ENCODE assay signal across 8 cellular contexts in genomic region chr5:130141689-130142320, GRCh38.
DNase-seq lines count a peak whose midpoint lies in the region; ATAC-seq, FAIRE-seq and TF ChIP-seq lines count a peak whose summit lies in the region.

No MANE protein-coding gene starts in this region.

- H4K91ac ChIP-seq in H9 (ENCODE audit: insufficient read length, low read depth, low read length), result no peak overlapping the region

- no peaks in the 10 kb centered on the region for H3K79me2 ChIP-seq in H9 (ENCODE audit: insufficient read depth, low read length)

- no peaks in the 10 kb centered on the region for H3K9me3 Mint-ChIP-seq in activated T-cell treated with anti-CD3 and anti-CD28 coated beads, Interleukin-2, amount 50 U/mL, for 72 hours
- no peaks in the 10 kb centered on the region for H3K9me3 Mint-ChIP-seq in activated T-cell treated with anti-CD3 and anti-CD28 coated beads, Interleukin-2, amount 50 U/mL, for 4 hours
- H3K9me3 Mint-ChIP-seq in H9, result peaks cover 0 to 5% of the 10 kb centered on the region in 2 experiments; a peak in 4 of 5 replicates

- no peak overlapping the region for H2AFZ ChIP-seq in H9 (ENCODE audit: low read length)

- H2BK120ac ChIP-seq in H9 (ENCODE audit: low read depth, low read length, poor library complexity, severe bottlenecking), result no peak overlapping the region

- H3K23me2 ChIP-seq in H9 (ENCODE audit: insufficient read length, low read depth, low read length, poor library complexity, severe bottlenecking), result no peaks in the 10 kb centered on the region

- no peak for FAIRE-seq in small intestine (lab: Jason Lieb, UNC)

- no peak overlapping the region for H3K4me2 ChIP-seq in H9 (ENCODE audit: insufficient read depth, insufficient read length, low read length)

- H2BK15ac ChIP-seq in H9 (ENCODE audit: low read depth, low read length), result no peak overlapping the region

- TF ChIP-seq POLR2A in NB4 (IDR thresholded peaks at IDR 0.05; ENCODE audit: extremely low read depth, insufficient read length) (no peak), gastroesophageal sphincter (IDR thresholded peaks at IDR 0.05) (no peak)

- no peak overlapping the region for H3T11ph ChIP-seq in H9 (ENCODE audit: low read length)

- H3K4ac ChIP-seq in H9 (ENCODE audit: low read depth, low read length), result no peak overlapping the region

- no CpG with 5 or more reads among the region's 2 CpGs for WGBS in H9 (ENCODE audit: extremely low coverage, insufficient read length, low lambda C conversion rate)
- WGBS in small intestine, 3 donors, result 30 to 71% (median 47%) methylated on average over 2 of the region's 2 CpGs
- WGBS in gastroesophageal sphincter (ENCODE audit: low coverage in 1 of 2), 2 donors, result 80 to 95% methylated on average over 2 of the region's 2 CpGs

- H3K14ac ChIP-seq in H9 (ENCODE audit: insufficient read depth, low read length), result no peak overlapping the region

- H3K9me3 ChIP-seq in H9 (ENCODE audit: control insufficient read depth, low read depth, low read length) (no peaks in the 10 kb centered on the region), small intestine (ENCODE audit: control insufficient read depth, low read depth) (no peaks in the 10 kb centered on the region), gastroesophageal sphincter (peaks cover 0 to 4% (median 0%) of the 10 kb centered on the region in 3 donors)

- no peak overlapping the region for H3K4me3 Mint-ChIP-seq in activated T-cell treated with anti-CD3 and anti-CD28 coated beads, Interleukin-2, amount 50 U/mL, for 72 hours
- no peak overlapping the region for H3K4me3 Mint-ChIP-seq in activated T-cell treated with anti-CD3 and anti-CD28 coated beads, Interleukin-2, amount 50 U/mL, for 4 hours
- no peak overlapping the region for H3K4me3 Mint-ChIP-seq in H9

- no peak for TF ChIP-seq EP300 in gastroesophageal sphincter (IDR thresholded peaks at IDR 0.05)

- no peak for ATAC-seq in activated T-cell treated with anti-CD3 and anti-CD28 coated beads, Interleukin-2, amount 50 U/mL, for 72 hours (replicated peaks in 1 of 2)
- no peak for ATAC-seq in activated T-cell treated with anti-CD3 and anti-CD28 coated beads, Interleukin-2, amount 50 U/mL, for 4 hours
- no peak for ATAC-seq in gastroesophageal sphincter

- no peaks in the 10 kb centered on the region for H3K4me1 Mint-ChIP-seq in activated T-cell treated with anti-CD3 and anti-CD28 coated beads, Interleukin-2, amount 50 U/mL, for 72 hours (ENCODE audit: low read depth)
- no peaks in the 10 kb centered on the region for H3K4me1 Mint-ChIP-seq in activated T-cell treated with anti-CD3 and anti-CD28 coated beads, Interleukin-2, amount 50 U/mL, for 4 hours (ENCODE audit: low read depth)
- peaks cover 3 to 6% of the 10 kb centered on the region in 2 experiments for H3K4me1 Mint-ChIP-seq in H9

- H4K8ac ChIP-seq in H9 (replicated peaks; ENCODE audit: insufficient read length, low read depth, low read length), result no peak overlapping the region

- H2BK20ac ChIP-seq in H9 (ENCODE audit: low read depth, low read length, poor library complexity, severe bottlenecking), result no peak overlapping the region

- H3K79me1 ChIP-seq in H9 (ENCODE audit: insufficient read depth, low read depth, low read length, poor library complexity, severe bottlenecking), result no peaks in the 10 kb centered on the region

- no peak overlapping the region for H3K27ac ChIP-seq in H9 (ENCODE audit: insufficient read length, low read depth, low read length)
- H3K27ac ChIP-seq in small intestine (ENCODE audit: low read depth in 1 of 2, low read length in 1 of 2), result no peak overlapping the region
- H3K27ac ChIP-seq in gastroesophageal sphincter, result no peak overlapping the region

- no peaks in the 10 kb centered on the region for H3K27me3 ChIP-seq in H9 (ENCODE audit: insufficient read depth, low read length)
- no peaks in the 10 kb centered on the region for H3K27me3 ChIP-seq in small intestine (ENCODE audit: control insufficient read depth in 2 of 2, insufficient read depth in 2 of 2, low read length in 2 of 2)
- H3K27me3 ChIP-seq in gastroesophageal sphincter, result no peaks in the 10 kb centered on the region

- H3K27ac Mint-ChIP-seq in activated T-cell treated with anti-CD3 and anti-CD28 coated beads, Interleukin-2, amount 50 U/mL, for 72 hours, result no peak overlapping the region
- H3K27ac Mint-ChIP-seq in H9, result no peak overlapping the region

- no peaks in the 10 kb centered on the region for H3K4me1 ChIP-seq in H9 (ENCODE audit: insufficient read depth, low read length)
- no peaks in the 10 kb centered on the region for H3K4me1 ChIP-seq in small intestine (ENCODE audit: control insufficient read depth in 2 of 2, insufficient read depth in 1 of 2, low read depth in 1 of 2, low read length in 1 of 2)
- peaks cover 0 to 11% (median 0%) of the 10 kb centered on the region in 3 donors for H3K4me1 ChIP-seq in gastroesophageal sphincter

- no peak overlapping the region for H2BK12ac ChIP-seq in H9 (ENCODE audit: insufficient read length, low read depth, low read length)

- no peak overlapping the region for H2AK5ac ChIP-seq in H9 (ENCODE audit: insufficient read length, low read length)

- H3K18ac ChIP-seq in H9 (ENCODE audit: insufficient read length, low read depth, low read length), result no peak overlapping the region

- no peak overlapping the region for H4K5ac ChIP-seq in H9 (ENCODE audit: insufficient read length, low read depth, low read length)

- H3K56ac ChIP-seq in H9 (ENCODE audit: insufficient read length, low read depth, low read length), result no peak overlapping the region

- no peak overlapping the region for H2BK5ac ChIP-seq in H9 (ENCODE audit: insufficient read length, low read length)

- peak; percentile 3 to 6 for DNase-seq in activated T-cell treated with anti-CD3 and anti-CD28 coated beads, Interleukin-2, amount 50 U/mL, for 72 hours
- no peak for DNase-seq in activated T-cell treated with anti-CD3 and anti-CD28 coated beads, Interleukin-2, amount 50 U/mL, for 4 hours
- DNase-seq in H9 (peak; percentile 64), NB4 (ENCODE audit: low read depth) (peak; percentile 25), fibroblast of mammary gland (ENCODE audit: low read depth) (peak; percentile 56), small intestine (peak; percentile 1), NCI-H526 treated with DMSO at 0.1 percent for 48 hours (lab: John Stamatoyannopoulos, UW) (no peak)

- no peak overlapping the region for H3K9ac ChIP-seq in H9 (ENCODE audit: extremely low read depth, insufficient read length, low read length)

- no peak overlapping the region for H3K23ac ChIP-seq in H9 (ENCODE audit: insufficient read length, low read depth, low read length)

- no peaks in the 10 kb centered on the region for H3K36me3 Mint-ChIP-seq in activated T-cell treated with anti-CD3 and anti-CD28 coated beads, Interleukin-2, amount 50 U/mL, for 72 hours (ENCODE audit: insufficient read depth in 2 of 2)
- no peaks in the 10 kb centered on the region for H3K36me3 Mint-ChIP-seq in activated T-cell treated with anti-CD3 and anti-CD28 coated beads, Interleukin-2, amount 50 U/mL, for 4 hours (ENCODE audit: insufficient read depth)
- peaks cover 3 to 6% (median 3%) of the 10 kb centered on the region in 3 experiments; a peak in 4 of 7 replicates for H3K36me3 Mint-ChIP-seq in H9 (ENCODE audit: insufficient read depth in 1 of 3, low read depth in 3 of 3)

- H4K20me1 ChIP-seq in H9 (ENCODE audit: control insufficient read depth, insufficient read depth, insufficient read length), result no peaks in the 10 kb centered on the region

- peak; percentile 90 for TF ChIP-seq CTCF in H9 (conservative IDR thresholded peaks at IDR 0.05)
- TF ChIP-seq CTCF in NB4 (IDR thresholded peaks at IDR 0.05; ENCODE audit: low read depth, low read length), result peak; percentile 55
- peak; percentile 89 for TF ChIP-seq CTCF in fibroblast of mammary gland (conservative IDR thresholded peaks at IDR 0.05; ENCODE audit: control insufficient read depth, insufficient read depth, low read depth, low read length)
- TF ChIP-seq CTCF in gastroesophageal sphincter (IDR thresholded peaks at IDR 0.05), result peak in 1 of 4 experiments; percentile 4

- H3K36me3 ChIP-seq in small intestine (ENCODE audit: control insufficient read depth in 2 of 2, insufficient read depth in 2 of 2, low read length in 2 of 2) (no peaks in the 10 kb centered on the region), gastroesophageal sphincter (no peaks in the 10 kb centered on the region)

- no peak overlapping the region for H3K4me3 ChIP-seq in NB4 (ENCODE audit: low read depth, low read length)
- H3K4me3 ChIP-seq in fibroblast of mammary gland (ENCODE audit: control insufficient read depth, low read depth, low read length), result no peak overlapping the region
- H3K4me3 ChIP-seq in small intestine (ENCODE audit: low read depth in 1 of 2, low read length in 2 of 2), result no peak overlapping the region
- no peak overlapping the region for H3K4me3 ChIP-seq in gastroesophageal sphincter

- no peaks in the 10 kb centered on the region for H3K27me3 Mint-ChIP-seq in activated T-cell treated with anti-CD3 and anti-CD28 coated beads, Interleukin-2, amount 50 U/mL, for 72 hours (ENCODE audit: low read depth)
- H3K27me3 Mint-ChIP-seq in activated T-cell treated with anti-CD3 and anti-CD28 coated beads, Interleukin-2, amount 50 U/mL, for 4 hours (ENCODE audit: low read depth), result no peaks in the 10 kb centered on the region
- no peaks in the 10 kb centered on the region for H3K27me3 Mint-ChIP-seq in H9 (ENCODE audit: low read depth)

Comparison
In these comparisons a context has a peak if more than half of its experiments do, and no peak if none do; other contexts are left out.
1. DNase-seq: peak in activated T-cell treated with anti-CD3 and anti-CD28 coated beads, Interleukin-2, amount 50 U/mL, for 72 hours (2 of 2), H9 (single experiment), NB4 (single experiment), fibroblast of mammary gland (single experiment) and small intestine (single experiment); none in activated T-cell treated with anti-CD3 and anti-CD28 coated beads, Interleukin-2, amount 50 U/mL, for 4 hours (single experiment) and NCI-H526 treated with DMSO at 0.1 percent for 48 hours (single experiment).